8 cellular contexts compared by ENCODE assay signal in genomic region chr5:145681686-145682085, GRCh38.
A peak's percentile ranks its signal among the peaks of the same experiment; 100 is the strongest.
DNase-seq lines count a peak whose midpoint lies in the region; ATAC-seq, FAIRE-seq and TF ChIP-seq lines count a peak whose summit lies in the region.

No MANE protein-coding gene starts in this region.

- peak; percentile 94 for FAIRE-seq in D721Med (lab: Jason Lieb, UNC)
- FAIRE-seq in pancreas (lab: Jason Lieb, UNC), result peak; percentile 17

- DNase-seq in D721Med (ENCODE audit: insufficient read length, low spot score), result no peak
- DNase-seq in NCI-H2107 treated with DMSO at 0.1 percent for 48 hours (lab: John Stamatoyannopoulos, UW; ENCODE audit: unreplicated experiment), result peak; percentile 67
- DNase-seq in UCSD-AML1 (lab: John Stamatoyannopoulos, UW; ENCODE audit: unreplicated experiment), result peak; percentile 25
- DNase-seq in foreskin fibroblast, result peak; percentile 55 to 85
- peak in 4 of 6 donors; percentile 32 to 74 (median 50) for DNase-seq in pancreas
- DNase-seq in ecto neural progenitor cell (ENCODE audit: low spot score), result no peak

- no peak overlapping the region for H3K4me3 ChIP-seq in foreskin fibroblast (ENCODE audit: low read depth in 1 of 2, low read length in 2 of 2)
- H3K4me3 ChIP-seq in pancreas, result no peak overlapping the region

- H3K36me3 ChIP-seq in pancreas, result no peaks in the 10 kb centered on the region

- TF ChIP-seq CTCF in D721Med (IDR thresholded peaks at IDR 0.05; ENCODE audit: insufficient read depth, missing control alignments), result peak; percentile 81
- peak; percentile 91 for TF ChIP-seq CTCF in foreskin fibroblast (IDR thresholded peaks at IDR 0.05; ENCODE audit: low read depth, low read length)
- peak; percentile 50 to 68 (median 54) for TF ChIP-seq CTCF in pancreas (IDR thresholded peaks at IDR 0.05)

- intact Hi-C loops in pancreas (cut with DNase I), result loop anchor here in 2 of 3 donors (5.0 to 10.0 kb wide), 3 partner anchors 133 to 373 kb away; no protein-coding TSS in a partner anchor

- no peaks in the 10 kb centered on the region for H3K27me3 ChIP-seq in pancreas

- H3K4me1 ChIP-seq in pancreas, result peaks cover 0 to 4% (median 0%) of the 10 kb centered on the region in 3 donors

- no peaks in the 10 kb centered on the region for H3K9me3 ChIP-seq in pancreas

- ATAC-seq in GM19043 (IDR thresholded peaks at IDR 0.05; ENCODE audit: low read depth, unreplicated experiment), result peak; percentile 96
- peak; percentile 89 for ATAC-seq in HG03097 (IDR thresholded peaks at IDR 0.05; ENCODE audit: low FRiP score, unreplicated experiment)
- peak; percentile 94 to 99 (median 98) for ATAC-seq in pancreas

- no peak overlapping the region for H3K27ac ChIP-seq in pancreas

Comparison
In these comparisons a context has a peak if more than half of its experiments do, and no peak if none do; other contexts are left out.
1. DNase-seq: peak in NCI-H2107 treated with DMSO at 0.1 percent for 48 hours (single experiment), UCSD-AML1 (single experiment), foreskin fibroblast (2 of 2) and pancreas (4 of 6); none in D721Med (single experiment) and ecto neural progenitor cell (single experiment).
2. Peak in every context shown above with its lines, with median percentiles within 50 percentile points of each other: CTCF ChIP-seq and ATAC-seq.